25 cellular contexts compared by ENCODE assay signal in genomic region chr14:95665530-95665929, GRCh38. TPM values are rescaled to one million over a fixed set of nuclear protein-coding genes. Genes with fewer than 3 reads are reported as not detected.
DNase-seq lines count a peak whose midpoint lies in the region; ATAC-seq and TF ChIP-seq lines count a peak whose summit lies in the region.
"Not testable (repeated sequence)": the region's sequence is repeated elsewhere in the genome, so short reads cannot be mapped to it uniquely, and the experiment has no call there.
"Had no signal": no experiment of that assay in that cellular context is flagged by ENCODE, and none has a peak within 500 bp of the region (broad histone marks: within the 10 kb centered on the region; RNA-seq: fewer than 3 reads in every experiment).

No MANE protein-coding gene starts in this region.

- not testable (repeated sequence) for H3K9me3 Mint-ChIP-seq in GM23338, WTC11

- CTCF ChIA-PET in WTC11 (lab: Charles Lee) = interaction anchor here (0.6 to 3.4 kb wide), 21 partner anchors 9 to 433 kb away, joined by 3 to 19 read pairs (median 5); no protein-coding TSS in a partner anchor

- TF ChIP-seq CTCF in GM10266 (IDR thresholded peaks at IDR 0.05; ENCODE audit: control insufficient read depth, insufficient read depth, low read depth, missing control alignments) = peak; percentile 35
- TF ChIP-seq CTCF in GM23338 (conservative IDR thresholded peaks at IDR 0.05; ENCODE audit: low read depth in 2 of 2) = peak; percentile 33 to 52
- peak; percentile 4 for TF ChIP-seq CTCF in NB4 (IDR thresholded peaks at IDR 0.05; ENCODE audit: low read depth, low read length)
- peak; percentile 49 for TF ChIP-seq CTCF in OCI-LY1 (IDR thresholded peaks at IDR 0.05; ENCODE audit: low read length)
- not testable (repeated sequence) for TF ChIP-seq CTCF in WTC11 (IDR thresholded peaks at IDR 0.05)

- H3K4me1 Mint-ChIP-seq in GM23338 (peaks cover 29% of the 10 kb centered on the region), WTC11 (peaks cover 33% of the 10 kb centered on the region)

- POLR2A ChIA-PET in WTC11 (lab: Charles Lee) = interaction anchor here (0.7 kb wide), 1 partner anchor 56 kb away, joined by 4 read pairs; no protein-coding TSS in a partner anchor

- H3K9me2 ChIP-seq in GM23338 (ENCODE audit: insufficient read depth); OCI-LY1 (ENCODE audit: low read depth, low read length): not testable (repeated sequence)

- not testable (repeated sequence) for TF ChIP-seq POLR2A in NB4 (IDR thresholded peaks at IDR 0.05; ENCODE audit: extremely low read depth, insufficient read length)

- peak overlapping the region in 5 of 10 experiments; percentile 12 to 33 (median 24); a peak in 5 of 20 replicates for H3K4me3 ChIP-seq in BLaER1 treated with 17β-estradiol and CSF1 and Interleukin-3, amounts not matched to agents 10 nM and 100 nM
- not testable (repeated sequence) for H3K4me3 ChIP-seq in GM23338; NB4 (ENCODE audit: low read depth, low read length)
- H3K4me3 ChIP-seq in OCI-LY1 (ENCODE audit: low read depth, low read length, poor library complexity, severe bottlenecking) = peak overlapping the region; percentile 64

- peak overlapping the region in 8 of 11 experiments; percentile 49 to 97 (median 84); a peak in 16 of 22 replicates for H3K27ac ChIP-seq in BLaER1 treated with 17β-estradiol and CSF1 and Interleukin-3, amounts not matched to agents 10 nM and 100 nM
- H3K27ac ChIP-seq in GM23338 (ENCODE audit: low read depth) = not testable (repeated sequence)
- H3K27ac ChIP-seq in OCI-LY1 (ENCODE audit: low read depth, low read length, poor library complexity, severe bottlenecking) = peak overlapping the region; percentile 100

- H3K27me3 ChIP-seq in BLaER1 treated with 17β-estradiol and CSF1 and Interleukin-3, amounts not matched to agents 10 nM and 100 nM; GM23338 (ENCODE audit: insufficient read depth); OCI-LY1 (ENCODE audit: insufficient read depth, low read length): not testable (repeated sequence)

- not testable (repeated sequence) for H3K9me3 ChIP-seq in BLaER1 treated with 17β-estradiol and CSF1 and Interleukin-3, amounts not matched to agents 10 nM and 100 nM (replicated peaks in 1 of 11); OCI-LY1 (ENCODE audit: low read length)

- peak overlapping the region in 9 of 11 experiments; percentile 12 to 84 (median 63); a peak in 16 of 22 replicates for H3K9ac ChIP-seq in BLaER1 treated with 17β-estradiol and CSF1 and Interleukin-3, amounts not matched to agents 10 nM and 100 nM
- peak overlapping the region; percentile 99 for H3K9ac ChIP-seq in OCI-LY1 (ENCODE audit: low read length)

- H3K27ac Mint-ChIP-seq in GM23338, WTC11: not testable (repeated sequence)

- ATAC-seq in GM23338 (peak; percentile 30), WTC11 (peak; percentile 69)

- H3K36me3 ChIP-seq in BLaER1 treated with 17β-estradiol and CSF1 and Interleukin-3, amounts not matched to agents 10 nM and 100 nM; GM23338 (ENCODE audit: insufficient read depth): not testable (repeated sequence)
- peaks cover 32% of the 10 kb centered on the region for H3K36me3 ChIP-seq in OCI-LY1 (ENCODE audit: insufficient read depth, low read length)

- peak overlapping the region; percentile 57 to 94 (median 82) for H3K4me2 ChIP-seq in BLaER1 treated with 17β-estradiol and CSF1 and Interleukin-3, amounts not matched to agents 10 nM and 100 nM
- H3K4me2 ChIP-seq in GM23338 = not testable (repeated sequence)
- peak overlapping the region; percentile 95 for H3K4me2 ChIP-seq in OCI-LY1 (ENCODE audit: low read length)

- H3K79me2 ChIP-seq in GM23338 (replicated peaks; ENCODE audit: insufficient read depth); OCI-LY1 (ENCODE audit: insufficient read depth, low read length): not testable (repeated sequence)

- H3K4me3 Mint-ChIP-seq in GM23338, WTC11: not testable (repeated sequence)

- not testable (repeated sequence) for H4K20me1 ChIP-seq in BLaER1 treated with 17β-estradiol and CSF1 and Interleukin-3, amounts not matched to agents 10 nM and 100 nM; GM23338 (replicated peaks; ENCODE audit: insufficient read depth); OCI-LY1 (ENCODE audit: insufficient read depth, low read length)

- not testable (repeated sequence) for DNase-seq in GM10266 (ENCODE audit: extremely low spot score)
- DNase-seq in GM23338 (ENCODE audit: low spot score) = peak; percentile 46
- peak; percentile 32 for DNase-seq in NB4 (ENCODE audit: low read depth)
- peak; percentile 28 for DNase-seq in WTC11 (ENCODE audit: low spot score)
- peak; percentile 46 for DNase-seq in iPS-NIHi7 (ENCODE audit: extremely low spot score)

- not testable (repeated sequence) for H3F3A ChIP-seq in GM23338 (replicated peaks; ENCODE audit: low read depth)
- H3F3A ChIP-seq in OCI-LY1 (ENCODE audit: insufficient read depth, low read length) = peaks cover 29% of the 10 kb centered on the region

- peaks cover 42 to 100% (median 99%) of the 10 kb centered on the region in 10 experiments for H3K4me1 ChIP-seq in BLaER1 treated with 17β-estradiol and CSF1 and Interleukin-3, amounts not matched to agents 10 nM and 100 nM
- H3K4me1 ChIP-seq in GM23338 (ENCODE audit: insufficient read depth) = peaks cover 19% of the 10 kb centered on the region
- H3K4me1 ChIP-seq in OCI-LY1 (ENCODE audit: insufficient read depth, low read length, severe bottlenecking) = peaks cover 96% of the 10 kb centered on the region

- H3K27me3 Mint-ChIP-seq in GM23338 (ENCODE audit: insufficient read depth, low read depth, poor library complexity) = not testable (repeated sequence)
- peaks cover 29% of the 10 kb centered on the region for H3K27me3 Mint-ChIP-seq in WTC11 (ENCODE audit: low read depth)

- H2AFZ ChIP-seq in GM23338; OCI-LY1 (ENCODE audit: low read length): not testable (repeated sequence)

- not testable (repeated sequence) for H3K36me3 Mint-ChIP-seq in GM23338 (ENCODE audit: low read depth); WTC11

RNA-seq across cellular contexts. Expression of gene TCL1B, which starts 20.7 kb away (rescaled TPM):
- 5.5 and 6.1 TPM in 2 replicates for total RNA-seq in GM23338 (2014; rRNA removed; shearing (Covaris generic))
- polyA plus RNA-seq in GM23338 (2016; fragmentation: Nextera tagmentation; extraction: Ambion mirVana) = 4.7 and 6.0 TPM in 2 replicates
- 5.7 to 7.2 TPM (median 7.0 TPM) in 3 replicates for total RNA-seq in WTC11 (2021)
- total RNA-seq: activated T-cell treated with anti-CD3 and anti-CD28 coated beads, Interleukin-2, amount 50 U/mL, for 4 hours; astrocyte; cardiac septum; esophagus mucosa; G401; GM23248; heart right ventricle; IMR-90; mucosa of descending colon; pancreas; PC-3; right atrium auricular region; Right ventricle myocardium superior; smooth muscle cell; thyroid gland had no signal
- polyA plus RNA-seq: AG04450, CD14-positive monocyte, GM23248, heart right ventricle, IMR-90, pancreas, smooth muscle cell, stomach had no signal

RNA-seq across cellular contexts. Expression of gene TCL1A, which starts 48.4 kb away (rescaled TPM):
- total RNA-seq in GM23338 (2014; rRNA removed; shearing (Covaris generic)) = 5.3 and 8.5 TPM in 2 replicates
- 3.6 and 4.3 TPM in 2 replicates for polyA plus RNA-seq in GM23338 (2016; fragmentation: Nextera tagmentation; extraction: Ambion mirVana)
- total RNA-seq in WTC11 (2021) = 1.1 to 2.9 TPM (median 2.8 TPM) in 3 replicates
- total RNA-seq: astrocyte, cardiac septum, G401, GM23248, IMR-90, PC-3, Right ventricle myocardium superior, smooth muscle cell, thyroid gland had no signal
- polyA plus RNA-seq: AG04450, GM23248, IMR-90, smooth muscle cell had no signal
